Comparison of ENCODE assay signal across 31 cellular contexts in the genomic region with DNA sequence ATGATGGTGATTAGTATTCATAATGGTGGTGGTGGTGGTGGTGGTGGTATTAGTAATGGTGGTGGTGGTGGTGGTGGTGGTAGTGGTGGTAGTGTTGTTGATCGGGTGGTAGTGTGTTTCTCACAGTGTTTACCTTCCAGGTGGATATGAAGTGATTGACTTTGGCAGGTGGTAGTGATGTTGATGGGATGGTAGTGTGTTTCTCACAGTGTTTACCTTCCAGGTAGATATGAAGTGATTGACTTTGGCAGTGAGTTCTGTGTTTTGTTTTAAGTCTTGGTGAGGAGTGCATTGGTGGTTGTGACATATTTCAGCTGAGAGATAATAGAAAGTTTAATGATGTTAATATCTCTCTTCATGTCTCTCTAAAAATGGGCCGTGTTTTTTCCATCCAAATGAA.
"Had no signal": no experiment of that assay in that cellular context is flagged by ENCODE, and none has a peak within 500 bp of the region (broad histone marks: within the 10 kb centered on the region; RNA-seq: fewer than 3 reads in every experiment).

No MANE protein-coding gene starts in this region.

- DNase-seq: dermis blood vessel endothelial cell; effector memory CD4-positive, alpha-beta T cell; foreskin keratinocyte; heart right ventricle; hypothalamus; immature natural killer cell; islet precursor cell; kidney glomerular epithelial cell; left lung; mesenchymal stem cell; mucosa of descending colon; naive B cell; right lobe of liver; small intestine; stimulated activated CD4-positive, alpha-beta T cell treated with anti-CD3 and anti-CD28 coated beads, Interleukin-15, amount 100 ng/mL, for 24 hours; stimulated activated CD4-positive, alpha-beta T cell treated with anti-CD3 and anti-CD28 coated beads, Interleukin-2, amount 100 ng/mL, for 48 hours; stimulated activated naive CD4-positive, alpha-beta T cell; stimulated activated naive CD8-positive, alpha-beta T cell treated with anti-CD3 and anti-CD28 coated beads, Interleukin-15, amount 100 ng/mL, for 72 hours; transverse colon had no signal

- H3K36me3 Mint-ChIP-seq: immature natural killer cell, mesothelial cell of epicardium, naive B cell had no signal

- H3K36me3 ChIP-seq: esophagus muscularis mucosa, gastroesophageal sphincter, heart right ventricle, left lung, neutrophil, right lobe of liver, suprapubic skin, transverse colon, vagina had no signal

- H3K4me3 ChIP-seq: coronary artery, esophagus muscularis mucosa, gastroesophageal sphincter, heart right ventricle, left lung, mucosa of descending colon, right lobe of liver, suprapubic skin, transverse colon, vagina had no signal

- H3K27ac Mint-ChIP-seq: immature natural killer cell; mesothelial cell of epicardium; naive B cell; natural killer cell treated with Interleukin-12 subunit alpha and Interleukin-12 subunit beta and Interleukin-15 and Interleukin-18, amount 100 ng/mL, for 72 hours; progenitor cell of endocrine pancreas; stimulated activated naive CD8-positive, alpha-beta T cell treated with anti-CD3 and anti-CD28 coated beads, Interleukin-15, amount 100 ng/mL, for 72 hours had no signal

- H3K4me1 ChIP-seq: foreskin keratinocyte, right lobe of liver had no signal

- H3K27me3 ChIP-seq: esophagus muscularis mucosa, foreskin keratinocyte, gastroesophageal sphincter, heart right ventricle, left lung, neutrophil, right lobe of liver, suprapubic skin, transverse colon, vagina had no signal

- FAIRE-seq: endothelial cell of umbilical vein, small intestine had no signal

- H3K4me3 Mint-ChIP-seq: immature natural killer cell; mesothelial cell of epicardium; naive B cell; natural killer cell treated with Interleukin-12 subunit alpha and Interleukin-12 subunit beta and Interleukin-15 and Interleukin-18, amount 100 ng/mL, for 72 hours; neural crest cell; stimulated activated naive CD8-positive, alpha-beta T cell treated with anti-CD3 and anti-CD28 coated beads, Interleukin-15, amount 100 ng/mL, for 72 hours had no signal

- H3K9me3 ChIP-seq: esophagus muscularis mucosa, gastroesophageal sphincter, heart right ventricle, left lung, mucosa of descending colon, neutrophil, right lobe of liver, suprapubic skin, transverse colon, vagina had no signal

- H3K27me3 Mint-ChIP-seq: naive B cell; natural killer cell treated with Interleukin-12 subunit alpha and Interleukin-12 subunit beta and Interleukin-15 and Interleukin-18, amount 100 ng/mL, for 72 hours; progenitor cell of endocrine pancreas; stimulated activated naive CD8-positive, alpha-beta T cell treated with anti-CD3 and anti-CD28 coated beads, Interleukin-15, amount 100 ng/mL, for 72 hours had no signal

- H3K27ac ChIP-seq: coronary artery, esophagus muscularis mucosa, foreskin keratinocyte, gastroesophageal sphincter, heart right ventricle, left lung, neutrophil, parathyroid adenoma, right lobe of liver, suprapubic skin, transverse colon, vagina had no signal

- ATAC-seq: foreskin keratinocyte; gastroesophageal sphincter; heart right ventricle; left lung; mucosa of descending colon; natural killer cell treated with Interleukin-12 subunit alpha and Interleukin-12 subunit beta and Interleukin-15 and Interleukin-18, amount 100 ng/mL, for 72 hours; right lobe of liver; stimulated activated naive CD8-positive, alpha-beta T cell treated with anti-CD3 and anti-CD28 coated beads, Interleukin-15, amount 100 ng/mL, for 72 hours had no signal

- H3K9me3 Mint-ChIP-seq: mesothelial cell of epicardium; naive B cell; neural crest cell; stimulated activated naive CD8-positive, alpha-beta T cell treated with anti-CD3 and anti-CD28 coated beads, Interleukin-15, amount 100 ng/mL, for 72 hours had no signal

- H3K4me1 Mint-ChIP-seq: immature natural killer cell; naive B cell; stimulated activated naive CD8-positive, alpha-beta T cell treated with anti-CD3 and anti-CD28 coated beads, Interleukin-15, amount 100 ng/mL, for 72 hours had no signal
